In genomic region chr10:116984202-116984993, GRCh38 we compare ENCODE assay signal across 22 cellular contexts.
"Had no signal": no experiment of that assay in that cellular context is flagged by ENCODE, and none has a peak within 500 bp of the region (broad histone marks: within the 10 kb centered on the region; RNA-seq: fewer than 3 reads in every experiment).

No MANE protein-coding gene starts in this region.

- H3K36me3 ChIP-seq: brain microvascular endothelial cell, left lung, ovary, tibial artery had no signal

- FAIRE-seq: colon, kidney had no signal

- H3K4me1 Mint-ChIP-seq: activated naive CD4-positive, alpha-beta T cell treated with anti-CD3 and anti-CD28 coated beads, Interleukin-2, amount 50 U/mL, for 24 hours; natural killer cell; T-cell had no signal

- H3K4me1 ChIP-seq: left lung, tibial artery had no signal

- H3K27me3 ChIP-seq: brain microvascular endothelial cell, left lung, ovary, tibial artery had no signal

- H3K9me3 ChIP-seq: left lung, ovary, tibial artery had no signal

- H3K4me3 ChIP-seq: left lung, lung, ovary, tibial artery had no signal

- H3K36me3 Mint-ChIP-seq: activated naive CD4-positive, alpha-beta T cell treated with anti-CD3 and anti-CD28 coated beads, Interleukin-2, amount 50 U/mL, for 24 hours; natural killer cell; T-cell; WTC11 had no signal

- DNase-seq: activated gamma-delta T cell treated with Interleukin-2 at 50 U/mL for 16 hours; activated T-cell treated with anti-CD3 and anti-CD28 coated beads, Interleukin-2, amount 50 U/mL, for 1 hour; aorta; brain microvascular endothelial cell; central memory CD4-positive, alpha-beta T cell; endodermal cell; kidney; left lung; natural killer cell; ovary; right cardiac atrium; stimulated activated CD4-positive, alpha-beta T cell treated with anti-CD3 and anti-CD28 coated beads, Interleukin-12 subunit alpha, Interleukin-12 subunit beta, amount 100 ng/mL, for 4 hours; stimulated activated CD4-positive, alpha-beta T cell treated with anti-CD3 and anti-CD28 coated beads, Interleukin-4, amount 100 ng/mL, for 4 hours; stimulated activated naive CD8-positive, alpha-beta T cell treated with anti-CD3 and anti-CD28 coated beads, Interleukin-15, Interleukin-2, amounts not matched to agents 100 U/mL and 50 U/mL, for 24 hours; T-cell; tibial artery had no signal

- ATAC-seq: left lung; natural killer cell; right cardiac atrium; stimulated activated naive CD8-positive, alpha-beta T cell treated with anti-CD3 and anti-CD28 coated beads, Interleukin-15, Interleukin-2, amounts not matched to agents 100 U/mL and 50 U/mL, for 24 hours; T-cell; WTC11 had no signal

- H3K27ac ChIP-seq: brain microvascular endothelial cell, epithelial cell of prostate, left lung, ovary, tibial artery had no signal

- H3K27ac Mint-ChIP-seq: activated naive CD4-positive, alpha-beta T cell treated with anti-CD3 and anti-CD28 coated beads, Interleukin-2, amount 50 U/mL, for 24 hours; endodermal cell; natural killer cell; T-cell; T-helper 2 cell treated with Interferon-gamma antibody and Interleukin-4, amounts not matched to agents 5 μg/mL and 100 μg/mL, for 36 hours; WTC11 had no signal

- H3K4me3 Mint-ChIP-seq: activated naive CD4-positive, alpha-beta T cell treated with anti-CD3 and anti-CD28 coated beads, Interleukin-2, amount 50 U/mL, for 24 hours; endodermal cell; natural killer cell; T-cell; T-helper 2 cell treated with Interferon-gamma antibody and Interleukin-4, amounts not matched to agents 5 μg/mL and 100 μg/mL, for 36 hours; WTC11 had no signal

- H3K9me3 Mint-ChIP-seq: activated naive CD4-positive, alpha-beta T cell treated with anti-CD3 and anti-CD28 coated beads, Interleukin-2, amount 50 U/mL, for 24 hours; endodermal cell; natural killer cell; T-cell; T-helper 2 cell treated with Interferon-gamma antibody and Interleukin-4, amounts not matched to agents 5 μg/mL and 100 μg/mL, for 36 hours; WTC11 had no signal
